Comparison of ENCODE assay signal across 16 cellular contexts in genomic region chr6:155448823-155449789, GRCh38. TPM values are rescaled to one million over a fixed set of nuclear protein-coding genes. Genes with fewer than 3 reads are reported as not detected.
A peak's percentile ranks its signal among the peaks of the same experiment; 100 is the strongest.
DNase-seq lines count a peak whose midpoint lies in the region; ATAC-seq and TF ChIP-seq lines count a peak whose summit lies in the region.
"Had no signal": no experiment of that assay in that cellular context is flagged by ENCODE, and none has a peak within 500 bp of the region (broad histone marks: within the 10 kb centered on the region; RNA-seq: fewer than 3 reads in every experiment).

No MANE protein-coding gene starts in this region.

- H3K9me2 ChIP-seq in Karpas-422 (replicated peaks; ENCODE audit: insufficient read depth, low read length) = no peaks in the 10 kb centered on the region

- H3K4me1 ChIP-seq in foreskin keratinocyte (no peaks in the 10 kb centered on the region), Karpas-422 (ENCODE audit: low read length) (no peaks in the 10 kb centered on the region)

- H3K4me2 ChIP-seq in Karpas-422 (ENCODE audit: low read depth, low read length, poor library complexity, severe bottlenecking) = no peak overlapping the region

- H3K9ac ChIP-seq in Karpas-422 (ENCODE audit: low read length) = no peak overlapping the region

- no peaks in the 10 kb centered on the region for H4K20me1 ChIP-seq in Karpas-422 (ENCODE audit: insufficient read depth, low read depth, low read length)

- DNase-seq in CMK (ENCODE audit: low read depth) = peak; percentile 20
- peak; percentile 89 for DNase-seq in NCI-H1105 (lab: John Stamatoyannopoulos, UW)
- DNase-seq in foreskin keratinocyte = no peak
- no peak for DNase-seq in Karpas-422
- DNase-seq: activated T-cell treated with anti-CD3 and anti-CD28 coated beads for 4 hours; CD4-positive, alpha-beta T cell; occipital lobe; stimulated activated CD4-positive, alpha-beta T cell treated with anti-CD3 and anti-CD28 coated beads, Interleukin-2, amount 100 ng/mL, for 24 hours; stimulated activated naive B cell treated with anti-CD40 and anti-IgM and Interleukin-4, amounts not matched to agents 10 μg/mL and 1 μg/mL and 100 μg/mL, for 72 hours had no signal

- ATAC-seq in foreskin keratinocyte (peak; percentile 21), HG03521 (IDR thresholded peaks at IDR 0.05; ENCODE audit: unreplicated experiment) (no peak), GM21619 (IDR thresholded peaks at IDR 0.05; ENCODE audit: unreplicated experiment) (no peak), GM21737 (IDR thresholded peaks at IDR 0.05; ENCODE audit: unreplicated experiment) (no peak)
- ATAC-seq: stimulated activated naive B cell treated with anti-CD40 and anti-IgM and Interleukin-4, amounts not matched to agents 10 μg/mL and 1 μg/mL and 100 μg/mL, for 72 hours had no signal

- H3K27me3 ChIP-seq in foreskin keratinocyte (peaks cover 11% of the 10 kb centered on the region), Karpas-422 (ENCODE audit: low read length) (0 out of 2 replicates have a peak, but pooled peaks cover 3% of the 10 kb centered on the region)

- H3K9me3 ChIP-seq in Karpas-422 (ENCODE audit: low read length) = no peaks in the 10 kb centered on the region

- H3K79me2 ChIP-seq in Karpas-422 (ENCODE audit: low read length) = no peaks in the 10 kb centered on the region

- TF ChIP-seq CTCF in foreskin keratinocyte (conservative IDR thresholded peaks at IDR 0.05) = no peak

- no peaks in the 10 kb centered on the region for H3K36me3 ChIP-seq in Karpas-422 (ENCODE audit: insufficient read depth, low read length)

- no peak overlapping the region for H2AFZ ChIP-seq in Karpas-422 (ENCODE audit: low read length)

- no peak overlapping the region for H3K4me3 ChIP-seq in Karpas-422 (ENCODE audit: low read length)

- no peak overlapping the region for H3K27ac ChIP-seq in foreskin keratinocyte
- H3K27ac ChIP-seq in Karpas-422 (ENCODE audit: low read length) = no peak overlapping the region

TF ChIP-seq in PFSK-1, 5 proteins besides CTCF, POLR2A, EP300 and RAD21:
- TF ChIP-seq REST (IDR thresholded peaks at IDR 0.05; ENCODE audit: insufficient read depth in 1 of 2, low read depth in 2 of 2, low read length in 2 of 2) (peak in 1 of 2 experiments; percentile 68; a peak in 1 of 4 replicates), SIN3A (IDR thresholded peaks at IDR 0.05; ENCODE audit: borderline replicate concordance, insufficient read depth, low read length) (0 out of 2 replicates have a peak, but pooled peaks have one; percentile 71), POLR2AphosphoS5 (IDR thresholded peaks at IDR 0.05; ENCODE audit: low read depth, low read length) (0 out of 2 replicates have a peak, but pooled peaks have one; percentile 30), FOXP2 (optimal IDR thresholded peaks at IDR 0.05; ENCODE audit: borderline replicate concordance, extremely low read depth, extremely low read length, insufficient read depth) (no peak), TAF1 (IDR thresholded peaks at IDR 0.05; ENCODE audit: borderline replicate concordance, insufficient read depth, low read length) (no peak)

RNA-seq across cellular contexts. Expression of gene NOX3, which starts 6.5 kb away (rescaled TPM):
- polyA plus RNA-seq in PFSK-1 (2012; ENCODE audit: insufficient read length, low read depth) = 0.63 TPM
- total RNA-seq in foreskin keratinocyte = not detected in 2 replicates
- not detected in 2 replicates for polyA plus RNA-seq in foreskin keratinocyte
- total RNA-seq in Karpas-422 (2014; rRNA removed; shearing (Covaris generic); ENCODE audit: low replicate concordance) = not detected in 2 replicates
- total RNA-seq: CD4-positive, alpha-beta T cell; glomerular endothelial cell; liver; occipital lobe; RPMI7951 had no signal
- polyA plus RNA-seq: liver had no signal

Comparison
In these comparisons a context has a peak if more than half of its experiments do, and no peak if none do; other contexts are left out.
1. DNase-seq: peak in CMK (single experiment) and NCI-H1105 (single experiment); none in foreskin keratinocyte (0 of 2) and Karpas-422 (single experiment).